Comparison of ENCODE assay signal across 1 cellular context in genomic region chr3:50319872-50320625, GRCh38.
TF ChIP-seq lines count a peak whose summit lies in the region.

No MANE protein-coding gene starts in this region.

TF ChIP-seq in GM23338, 12 proteins besides CTCF, POLR2A, EP300 and RAD21 (continued from another document):
- no peak for TF ChIP-seq ZNF462 (CRISPR knock-in tag; IDR thresholded peaks at IDR 0.05)
- TF ChIP-seq POLR2AphosphoS5 (IDR thresholded peaks at IDR 0.05; ENCODE audit: low read depth) = no peak; the same call in 1 of the 2 replicates
- no peak for TF ChIP-seq EZH2phosphoT487 (IDR thresholded peaks at IDR 0.05; ENCODE audit: unreplicated experiment)
- TF ChIP-seq JUNB (IDR thresholded peaks at IDR 0.05; ENCODE audit: unreplicated experiment) = no peak
- TF ChIP-seq REST (IDR thresholded peaks at IDR 0.05; ENCODE audit: unreplicated experiment) = no peak
